Comparison of ENCODE assay signal across 15 cellular contexts in genomic region chr6:132952998-132953397, GRCh38.
DNase-seq lines count a peak whose midpoint lies in the region; ATAC-seq, FAIRE-seq and TF ChIP-seq lines count a peak whose summit lies in the region.
"Had no signal": no experiment of that assay in that cellular context is flagged by ENCODE, and none has a peak within 500 bp of the region (broad histone marks: within the 10 kb centered on the region; RNA-seq: fewer than 3 reads in every experiment).

No MANE protein-coding gene starts in this region.

- 68% methylated on average over 3 of the region's 3 CpGs for WGBS in right cardiac atrium

- FAIRE-seq in D721Med (lab: Jason Lieb, UNC) = no peak
- FAIRE-seq: G401.6, GM12891 had no signal

- no peak for TF ChIP-seq POLR2A in gastrocnemius medialis (IDR thresholded peaks at IDR 0.05)

- TF ChIP-seq CTCF in gastrocnemius medialis (IDR thresholded peaks at IDR 0.05 in 4 of 5, conservative IDR thresholded peaks at IDR 0.05 in 1 of 5) (no peak), D721Med (IDR thresholded peaks at IDR 0.05; ENCODE audit: insufficient read depth, missing control alignments) (no peak)

- in situ Hi-C loops in gastrocnemius medialis (cut with MboI; ENCODE audit: low sequenced_read_pairs in 4 of 4) = loop anchor here in 2 of 4 donors (25.0 kb wide), 2 partner anchors 209 to 609 kb away; no protein-coding TSS in a partner anchor

- H3K4me1 ChIP-seq in right cardiac atrium (ENCODE audit: control insufficient read depth, insufficient read depth, low read length) = no peaks in the 10 kb centered on the region
- H3K4me1 ChIP-seq in SJCRH30 = peaks cover 38% of the 10 kb centered on the region
- peaks cover 0 to 5% of the 10 kb centered on the region in 2 donors for H3K4me1 ChIP-seq in gastrocnemius medialis

- intact Hi-C loops in left ventricle myocardium superior (cut with micrococcal nuclease) (no loop called here), right cardiac atrium (cut with DNase I) (no loop called here), gastrocnemius medialis (cut with DNase I; ENCODE audit: low total_unique reads) (no loop called here)

- no peaks in the 10 kb centered on the region for H3K36me3 ChIP-seq in SJCRH30
- H3K36me3 ChIP-seq in gastrocnemius medialis = no peaks in the 10 kb centered on the region

- H3K27ac ChIP-seq in right cardiac atrium (ENCODE audit: low read length) (no peak overlapping the region), SJCRH30 (peak overlapping the region; percentile 22), gastrocnemius medialis (no peak overlapping the region)
- H3K27ac ChIP-seq: HL-60 had no signal

- no peaks in the 10 kb centered on the region for H3K27me3 ChIP-seq in right cardiac atrium (ENCODE audit: control insufficient read depth, insufficient read depth)
- no peaks in the 10 kb centered on the region for H3K27me3 ChIP-seq in SJCRH30
- H3K27me3 ChIP-seq in gastrocnemius medialis = no peaks in the 10 kb centered on the region

- ATAC-seq in left ventricle myocardium superior (peak; percentile 54), right cardiac atrium (no peak), gastrocnemius medialis (peak; percentile 63 to 81)
- ATAC-seq: GM23338 had no signal

- DNase-seq in left ventricle myocardium superior (no peak), right cardiac atrium (no peak), SJCRH30 (peak; percentile 62 to 80), gastrocnemius medialis (no peak), iPS-NIHi7 (ENCODE audit: extremely low spot score) (no peak), D721Med (ENCODE audit: insufficient read length, low spot score) (no peak)
- DNase-seq: CD4-positive, CD25-positive, alpha-beta regulatory T cell; DMS153; DMS79 treated with DMSO at 0.1 percent for 48 hours; EL; H7 had no signal

- no peak overlapping the region for H3K4me3 ChIP-seq in right cardiac atrium (ENCODE audit: low read length)
- H3K4me3 ChIP-seq in SJCRH30 = no peak overlapping the region
- no peak overlapping the region for H3K4me3 ChIP-seq in gastrocnemius medialis
- H3K4me3 ChIP-seq: GM23338 had no signal

- H3K9me3 ChIP-seq in right cardiac atrium (ENCODE audit: control insufficient read depth, low read length) (no peaks in the 10 kb centered on the region), SJCRH30 (replicated peaks) (no peaks in the 10 kb centered on the region), gastrocnemius medialis (no peaks in the 10 kb centered on the region)

Comparison
In these comparisons a context has a peak if more than half of its experiments do, and no peak if none do; other contexts are left out.
1. ATAC-seq: peak in left ventricle myocardium superior (single experiment) and gastrocnemius medialis (2 of 2); none in right cardiac atrium (0 of 2).
2. DNase-seq: peak in SJCRH30 (2 of 2); none in left ventricle myocardium superior (single experiment), right cardiac atrium (0 of 3), gastrocnemius medialis (0 of 2), iPS-NIHi7 (single experiment) and D721Med (single experiment).